Comparison of ENCODE assay signal across 9 cellular contexts in the genomic region with DNA sequence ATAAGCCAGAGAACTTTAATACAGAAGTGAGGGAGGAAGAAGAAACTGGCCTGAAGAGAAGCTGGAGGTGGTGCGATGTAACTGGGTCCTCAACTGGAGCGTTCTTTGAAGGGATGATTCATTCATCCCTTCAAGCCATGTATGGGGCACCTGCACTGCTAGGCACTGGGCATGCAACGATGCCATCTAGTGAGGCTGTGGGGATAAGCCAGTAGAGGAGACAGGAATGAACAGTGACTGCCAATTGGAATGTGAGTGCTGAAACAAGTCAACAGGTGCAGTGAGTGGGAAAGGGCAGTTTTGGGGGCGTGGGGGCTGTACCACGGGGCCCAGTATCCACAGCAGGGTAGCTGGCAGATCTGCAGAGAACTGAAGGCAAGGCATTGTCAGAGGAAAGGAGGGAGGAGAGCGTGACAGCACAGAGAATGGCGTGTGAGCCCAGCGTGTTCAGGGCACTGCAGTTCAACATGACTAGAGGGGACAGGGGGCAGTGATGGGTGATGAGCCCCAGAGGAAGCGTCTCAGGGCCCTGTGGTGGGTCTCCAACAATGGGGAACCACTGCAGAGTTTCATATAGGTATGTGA. TPM values are rescaled to one million over a fixed set of nuclear protein-coding genes. Genes with fewer than 3 reads are reported as not detected.
A peak's percentile ranks its signal among the peaks of the same experiment; 100 is the strongest.
DNase-seq lines count a peak whose midpoint lies in the region; ATAC-seq, FAIRE-seq and TF ChIP-seq lines count a peak whose summit lies in the region.
"Had no signal": no experiment of that assay in that cellular context is flagged by ENCODE, and none has a peak within 500 bp of the region (broad histone marks: within the 10 kb centered on the region; RNA-seq: fewer than 3 reads in every experiment).

No MANE protein-coding gene starts in this region.

- H3K27me3 ChIP-seq in cardiac muscle cell: no peaks in the 10 kb centered on the region
- no peaks in the 10 kb centered on the region for H3K27me3 ChIP-seq in right atrium auricular region
- H3K27me3 ChIP-seq in CD4-positive, alpha-beta memory T cell (ENCODE audit: insufficient read depth, low read length): no peaks in the 10 kb centered on the region

- DNase-seq in cardiac muscle cell (ENCODE audit: low read depth in 1 of 2, low spot score in 1 of 2) (peak in 1 of 2 donors; percentile 44), right atrium auricular region (ENCODE audit: low spot score) (no peak), NCI-H2227 treated with DMSO at 0.1 percent for 48 hours (lab: John Stamatoyannopoulos, UW) (peak; percentile 36), cardiac fibroblast (ENCODE audit: low read depth in 2 of 2) (peak in 1 of 2 donors; percentile 32), retinal pigment epithelial cell (ENCODE audit: low read depth) (no peak), GM12891 (ENCODE audit: insufficient read length, low spot score) (no peak)
- DNase-seq in CD4-positive, alpha-beta memory T cell: no peak

- H3K4me3 ChIP-seq in cardiac muscle cell: no peak overlapping the region
- no peak overlapping the region for H3K4me3 ChIP-seq in right atrium auricular region
- no peak overlapping the region for H3K4me3 ChIP-seq in cardiac fibroblast (replicated peaks in 1 of 2; ENCODE audit: low read depth in 2 of 2, low read length in 2 of 2)
- H3K4me3 ChIP-seq in retinal pigment epithelial cell (ENCODE audit: low read length): no peak overlapping the region
- no peak overlapping the region for H3K4me3 ChIP-seq in CD4-positive, alpha-beta memory T cell (ENCODE audit: low read length in 2 of 2)

- no peaks in the 10 kb centered on the region for H3K9me3 Mint-ChIP-seq in CD4-positive, alpha-beta memory T cell
- H3K9me3 Mint-ChIP-seq: activated naive CD4-positive, alpha-beta T cell treated with anti-CD3 and anti-CD28 coated beads, Interleukin-2, amount 50 U/mL, for 24 hours had no signal

- H3K27ac Mint-ChIP-seq in CD4-positive, alpha-beta memory T cell: no peak overlapping the region
- H3K27ac Mint-ChIP-seq: activated naive CD4-positive, alpha-beta T cell treated with anti-CD3 and anti-CD28 coated beads, Interleukin-2, amount 50 U/mL, for 24 hours had no signal

- peaks cover 6 to 16% of the 10 kb centered on the region in 2 donors for H3K27me3 Mint-ChIP-seq in CD4-positive, alpha-beta memory T cell

- H3K4me1 Mint-ChIP-seq in CD4-positive, alpha-beta memory T cell: peaks cover 6 to 14% (median 9%) of the 10 kb centered on the region in 4 donors

- intact Hi-C loops in CD4-positive, alpha-beta memory T cell (cut with micrococcal nuclease): loop anchor here (5.0 to 10.0 kb wide), 4 partner anchors 42 to 1133 kb away; a partner anchor contains a TSS

- peaks cover 5% of the 10 kb centered on the region for H3K4me1 ChIP-seq in cardiac muscle cell (ENCODE audit: low read depth)
- peaks cover 0 to 13% of the 10 kb centered on the region in 2 donors for H3K4me1 ChIP-seq in right atrium auricular region
- H3K4me1 ChIP-seq in CD4-positive, alpha-beta memory T cell (ENCODE audit: insufficient read depth, low read length): peaks cover 2% of the 10 kb centered on the region

- H3K36me3 ChIP-seq in cardiac muscle cell: no peaks in the 10 kb centered on the region
- no peaks in the 10 kb centered on the region for H3K36me3 ChIP-seq in right atrium auricular region
- no peaks in the 10 kb centered on the region for H3K36me3 ChIP-seq in CD4-positive, alpha-beta memory T cell (ENCODE audit: insufficient read depth, low read length)

- POLR2A ChIA-PET in CD4-positive, alpha-beta memory T cell (lab: Charles Lee; ENCODE audit: partially characterized antibody): interaction anchor here (10.4 kb wide), 1 partner anchor 42 kb away, joined by 89 read pairs; a partner anchor contains a TSS

- TF ChIP-seq CTCF in cardiac muscle cell (IDR thresholded peaks at IDR 0.05; ENCODE audit: low read depth, low read length) (peak; percentile 14), right atrium auricular region (IDR thresholded peaks at IDR 0.05) (peak in 1 of 2 donors; percentile 24), cardiac fibroblast (IDR thresholded peaks at IDR 0.05; ENCODE audit: low read depth, low read length) (peak; percentile 20), retinal pigment epithelial cell (conservative IDR thresholded peaks at IDR 0.05; ENCODE audit: low read depth, low read length) (peak; percentile 76)

- no peak for ATAC-seq in HG02981 (IDR thresholded peaks at IDR 0.05; ENCODE audit: unreplicated experiment)

- FAIRE-seq in GM12891 (lab: Jason Lieb, UNC): no peak

- CTCF ChIA-PET in CD4-positive, alpha-beta memory T cell (lab: Charles Lee; ENCODE audit: partially characterized antibody): interaction anchor here (0.7 kb wide), 1 partner anchor 51 kb away, joined by 3 read pairs; no protein-coding TSS in a partner anchor

- no peak overlapping the region for H3K4me3 Mint-ChIP-seq in CD4-positive, alpha-beta memory T cell
- H3K4me3 Mint-ChIP-seq: activated naive CD4-positive, alpha-beta T cell treated with anti-CD3 and anti-CD28 coated beads, Interleukin-2, amount 50 U/mL, for 24 hours had no signal

- H3K27ac ChIP-seq in cardiac muscle cell (no peak overlapping the region), right atrium auricular region (no peak overlapping the region)
- H3K27ac ChIP-seq in CD4-positive, alpha-beta memory T cell (ENCODE audit: low read depth, low read length): no peak overlapping the region

- H3K36me3 Mint-ChIP-seq in CD4-positive, alpha-beta memory T cell: no peaks in the 10 kb centered on the region
- H3K36me3 Mint-ChIP-seq: activated naive CD4-positive, alpha-beta T cell treated with anti-CD3 and anti-CD28 coated beads, Interleukin-2, amount 50 U/mL, for 24 hours had no signal

- H3K9me3 ChIP-seq in cardiac muscle cell (ENCODE audit: low read depth) (no peaks in the 10 kb centered on the region), right atrium auricular region (no peaks in the 10 kb centered on the region)
- no peaks in the 10 kb centered on the region for H3K9me3 ChIP-seq in CD4-positive, alpha-beta memory T cell (ENCODE audit: control insufficient read depth in 1 of 2, low read length in 2 of 2)

- TF ChIP-seq POLR2A in GM12891 (IDR thresholded peaks at IDR 0.05; ENCODE audit: low read depth, low read length): no peak

TF ChIP-seq in GM12891, 5 proteins besides CTCF, POLR2A, EP300 and RAD21:
- no peak for TF ChIP-seq TAF1 (IDR thresholded peaks at IDR 0.05; ENCODE audit: low read depth, low read length)
- TF ChIP-seq POLR2AphosphoS5 (IDR thresholded peaks at IDR 0.05; ENCODE audit: low read depth, low read length): no peak
- no peak for TF ChIP-seq SPI1 (IDR thresholded peaks at IDR 0.05; ENCODE audit: low read depth, low read length)
- no peak for TF ChIP-seq PAX5 (IDR thresholded peaks at IDR 0.05; ENCODE audit: insufficient read depth, low read length, severe bottlenecking)
- no peak for TF ChIP-seq POU2F2 (IDR thresholded peaks at IDR 0.05; ENCODE audit: low read depth, low read length)

RNA-seq across cellular contexts. Expression of a gene that starts 3.8 kb away (rescaled TPM):
- total RNA-seq in cardiac muscle cell (11.2 and 58.9 TPM in 2 replicates), right atrium auricular region (1 to 10 TPM; 1.3 to 3.6 TPM)
- polyA plus RNA-seq in cardiac muscle cell: 12.3 and 45.9 TPM in 2 replicates
- total RNA-seq in CD4-positive, alpha-beta memory T cell: under 1 TPM in 1 of 2 experiments, not detected in 1; 0.20 TPM
- not detected for polyA plus RNA-seq in CD4-positive, alpha-beta memory T cell
- 22.7 TPM for polyA plus RNA-seq in GM12891 (2012; ENCODE audit: low read depth, missing spikeins)

RNA-seq across cellular contexts. Expression of a gene that starts 42.2 kb away (rescaled TPM):
- 303 and 361 TPM in 2 replicates for total RNA-seq in cardiac muscle cell
- 967 and 994 TPM in 2 replicates for polyA plus RNA-seq in cardiac muscle cell
- total RNA-seq in right atrium auricular region: 100 to 1,000 TPM; 560 to 705 TPM
- total RNA-seq in CD4-positive, alpha-beta memory T cell: 1,000 to 10,000 TPM; 2,753 to 2,900 TPM
- polyA plus RNA-seq in CD4-positive, alpha-beta memory T cell: 1,000 to 10,000 TPM; 1,134 to 2,730 TPM
- 2,870 TPM for polyA plus RNA-seq in GM12891 (2012; ENCODE audit: low read depth, missing spikeins)
